2 cellular contexts compared by ENCODE assay signal in the genomic region with DNA sequence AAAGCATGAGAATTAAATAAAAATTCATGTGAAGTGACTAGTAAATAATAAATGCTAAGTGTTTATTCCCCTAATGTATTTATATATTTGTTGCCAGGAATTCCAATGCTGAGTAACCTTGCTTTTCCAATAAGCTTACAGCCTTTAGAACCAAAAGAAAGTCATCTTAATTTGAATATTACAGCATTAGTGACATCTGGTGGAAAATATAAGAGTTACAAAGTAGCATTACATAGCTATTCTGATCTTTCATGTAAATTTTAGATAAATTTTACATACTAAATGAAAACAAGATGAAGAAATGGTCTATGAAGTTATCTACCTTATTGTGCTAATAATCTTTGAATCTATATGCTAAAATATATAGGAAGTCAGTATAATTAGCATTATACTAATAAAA.
TF ChIP-seq lines count a peak whose summit lies in the region.

No MANE protein-coding gene starts in this region.

TF ChIP-seq in liver, 16 proteins besides CTCF, POLR2A, EP300 and RAD21:
- TF ChIP-seq EGR1 (IDR thresholded peaks at IDR 0.05; ENCODE audit: low read depth in 2 of 2) (no peak), JUND (IDR thresholded peaks at IDR 0.05) (no peak), HNF4A (conservative IDR thresholded peaks at IDR 0.05) (no peak), MAX (IDR thresholded peaks at IDR 0.05) (no peak), SP1 (IDR thresholded peaks at IDR 0.05) (no peak), RXRA (IDR thresholded peaks at IDR 0.05) (no peak), YY1 (IDR thresholded peaks at IDR 0.05) (no peak)

TF ChIP-seq in HepG2, 621 proteins besides CTCF, POLR2A, EP300 and RAD21:
- TF ChIP-seq ZNF383 (CRISPR knock-in tag; IDR thresholded peaks at IDR 0.05; ENCODE audit: borderline replicate concordance) (no peak), ZNF274 (CRISPR knock-in tag; IDR thresholded peaks at IDR 0.05) (no peak), RBFOX2 (IDR thresholded peaks at IDR 0.05; ENCODE audit: low read depth, low read length) (no peak), HNRNPH1 (optimal IDR thresholded peaks at IDR 0.05; ENCODE audit: low read depth, low read length) (no peak), TCF12 (IDR thresholded peaks at IDR 0.05) (no peak), TCF12 (CRISPR knock-in tag; IDR thresholded peaks at IDR 0.05) (no peak), ZNF292 (CRISPR knock-in tag; IDR thresholded peaks at IDR 0.05; ENCODE audit: borderline replicate concordance, low read depth) (no peak)
- TF ChIP-seq, protein P1, sequence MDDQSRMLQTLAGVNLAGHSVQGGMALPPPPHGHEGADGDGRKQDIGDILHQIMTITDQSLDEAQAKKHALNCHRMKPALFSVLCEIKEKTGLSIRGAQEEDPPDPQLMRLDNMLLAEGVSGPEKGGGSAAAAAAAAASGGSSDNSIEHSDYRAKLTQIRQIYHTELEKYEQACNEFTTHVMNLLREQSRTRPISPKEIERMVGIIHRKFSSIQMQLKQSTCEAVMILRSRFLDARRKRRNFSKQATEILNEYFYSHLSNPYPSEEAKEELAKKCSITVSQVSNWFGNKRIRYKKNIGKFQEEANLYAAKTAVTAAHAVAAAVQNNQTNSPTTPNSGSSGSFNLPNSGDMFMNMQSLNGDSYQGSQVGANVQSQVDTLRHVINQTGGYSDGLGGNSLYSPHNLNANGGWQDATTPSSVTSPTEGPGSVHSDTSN (CRISPR knock-in tag; IDR thresholded peaks at IDR 0.05; ENCODE audit: borderline replicate concordance), result no peak
